9 cellular contexts compared by ENCODE assay signal in genomic region chr15:39140060-39140604, GRCh38.
A peak's percentile ranks its signal among the peaks of the same experiment; 100 is the strongest.
DNase-seq lines count a peak whose midpoint lies in the region; ATAC-seq and TF ChIP-seq lines count a peak whose summit lies in the region.
"Had no signal": no experiment of that assay in that cellular context is flagged by ENCODE, and none has a peak within 500 bp of the region (broad histone marks: within the 10 kb centered on the region; RNA-seq: fewer than 3 reads in every experiment).

No MANE protein-coding gene starts in this region.

- ATAC-seq in GM18907 (IDR thresholded peaks at IDR 0.05; ENCODE audit: unreplicated experiment): peak; percentile 68
- ATAC-seq in GM18858 (IDR thresholded peaks at IDR 0.05; ENCODE audit: unreplicated experiment): no peak
- ATAC-seq in stimulated activated memory B cell treated with anti-CD40 and anti-IgM and Interleukin-4, amounts not matched to agents 10 μg/mL and 1 μg/mL and 100 μg/mL, for 72 hours: no peak

- H3K9me3 Mint-ChIP-seq in progenitor cell of endocrine pancreas (ENCODE audit: low read depth): peaks cover 3% of the 10 kb centered on the region
- peaks cover 3% of the 10 kb centered on the region for H3K9me3 Mint-ChIP-seq in stimulated activated memory B cell treated with anti-CD40 and anti-IgM and Interleukin-4, amounts not matched to agents 10 μg/mL and 1 μg/mL and 100 μg/mL, for 72 hours
- H3K9me3 Mint-ChIP-seq: nephron had no signal

- no peaks in the 10 kb centered on the region for H3K36me3 Mint-ChIP-seq in progenitor cell of endocrine pancreas (ENCODE audit: insufficient read depth)
- H3K36me3 Mint-ChIP-seq in stimulated activated memory B cell treated with anti-CD40 and anti-IgM and Interleukin-4, amounts not matched to agents 10 μg/mL and 1 μg/mL and 100 μg/mL, for 72 hours: no peaks in the 10 kb centered on the region

- no peak for TF ChIP-seq CTCF in progenitor cell of endocrine pancreas (IDR thresholded peaks at IDR 0.05; ENCODE audit: unreplicated experiment)

- H3K4me3 Mint-ChIP-seq in progenitor cell of endocrine pancreas (ENCODE audit: low read depth): no peak overlapping the region
- H3K4me3 Mint-ChIP-seq in stimulated activated memory B cell treated with anti-CD40 and anti-IgM and Interleukin-4, amounts not matched to agents 10 μg/mL and 1 μg/mL and 100 μg/mL, for 72 hours: no peak overlapping the region
- H3K4me3 Mint-ChIP-seq: nephron; stimulated activated naive CD8-positive, alpha-beta T cell treated with anti-CD3 and anti-CD28 coated beads, Interleukin-15, Interleukin-2, amounts not matched to agents 100 ng/mL and 50 ng/mL, for 24 hours had no signal

- peaks cover 4% of the 10 kb centered on the region for H3K4me1 Mint-ChIP-seq in progenitor cell of endocrine pancreas (ENCODE audit: low read depth)
- no peaks in the 10 kb centered on the region for H3K4me1 Mint-ChIP-seq in stimulated activated memory B cell treated with anti-CD40 and anti-IgM and Interleukin-4, amounts not matched to agents 10 μg/mL and 1 μg/mL and 100 μg/mL, for 72 hours

- H3K27ac Mint-ChIP-seq in progenitor cell of endocrine pancreas: peak overlapping the region; percentile 63
- no peak overlapping the region for H3K27ac Mint-ChIP-seq in stimulated activated memory B cell treated with anti-CD40 and anti-IgM and Interleukin-4, amounts not matched to agents 10 μg/mL and 1 μg/mL and 100 μg/mL, for 72 hours
- H3K27ac Mint-ChIP-seq: nephron; stimulated activated naive CD8-positive, alpha-beta T cell treated with anti-CD3 and anti-CD28 coated beads, Interleukin-15, Interleukin-2, amounts not matched to agents 100 ng/mL and 50 ng/mL, for 24 hours had no signal

- no peaks in the 10 kb centered on the region for H3K27me3 Mint-ChIP-seq in progenitor cell of endocrine pancreas
- no peaks in the 10 kb centered on the region for H3K27me3 Mint-ChIP-seq in stimulated activated memory B cell treated with anti-CD40 and anti-IgM and Interleukin-4, amounts not matched to agents 10 μg/mL and 1 μg/mL and 100 μg/mL, for 72 hours

- DNase-seq in M059J (ENCODE audit: low read depth): peak; percentile 95
- DNase-seq in dermis blood vessel endothelial cell: peak; percentile 99
- no peak for DNase-seq in progenitor cell of endocrine pancreas (ENCODE audit: low spot score, unreplicated experiment)
- DNase-seq in putamen (ENCODE audit: low spot score): no peak

Comparison
In these comparisons a context has a peak if more than half of its experiments do, and no peak if none do; other contexts are left out.
1. DNase-seq: peak in M059J (single experiment) and dermis blood vessel endothelial cell (single experiment); none in progenitor cell of endocrine pancreas (single experiment) and putamen (single experiment).